Comparison of ENCODE assay signal across 1 cellular context in the genomic region with DNA sequence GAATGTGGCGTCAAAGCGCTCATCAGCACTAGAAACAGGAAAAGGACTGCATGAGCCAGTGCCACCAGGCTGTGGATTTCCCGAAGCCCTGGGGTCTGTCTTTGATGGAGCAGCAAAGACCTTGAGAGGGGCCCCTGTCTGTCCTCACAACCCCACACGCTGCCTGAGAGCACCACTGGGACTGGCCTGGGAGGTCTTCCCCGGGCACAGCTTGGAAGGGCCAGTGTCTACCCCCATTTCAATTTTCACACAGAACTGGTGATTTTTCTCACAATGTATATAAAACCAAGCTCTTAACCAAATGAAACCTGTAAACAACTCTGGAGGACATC. TPM values are rescaled to one million over a fixed set of nuclear protein-coding genes. Genes with fewer than 3 reads are reported as not detected.
"Had no signal": no experiment of that assay in that cellular context is flagged by ENCODE, and none has a peak within 500 bp of the region (broad histone marks: within the 10 kb centered on the region; RNA-seq: fewer than 3 reads in every experiment).

No MANE protein-coding gene starts in this region.

RNA-seq across cellular contexts. Expression of gene CHRFAM7A, which starts 16.3 kb away (rescaled TPM):
- total RNA-seq: vagina had no signal
